In genomic region chr6:5640614-5641013, GRCh38 we compare ENCODE assay signal across 32 cellular contexts.
"Had no signal": no experiment of that assay in that cellular context is flagged by ENCODE, and none has a peak within 500 bp of the region (broad histone marks: within the 10 kb centered on the region; RNA-seq: fewer than 3 reads in every experiment).

No MANE protein-coding gene starts in this region.

- H3K4me1 Mint-ChIP-seq: activated B cell treated with CpG ODN at 0.5 μM for 24 hours; activated CD4-positive, alpha-beta memory T cell treated with anti-CD3 and anti-CD28 coated beads, Interleukin-2, amount 10 ng/mL, durations not matched to agents 7 days and 5 days; activated CD4-positive, alpha-beta T cell treated with anti-CD3 and anti-CD28 coated beads for 36 hours; activated CD4-positive, alpha-beta T cell treated with anti-CD3 and anti-CD28 coated beads, Interleukin-2, amount 10 ng/mL, durations not matched to agents 24 days and 14 days; activated CD4-positive, alpha-beta T cell treated with anti-CD3 and anti-CD28 coated beads, Interleukin-2, amount 10 ng/mL, durations not matched to agents 7 days and 5 days; activated CD8-positive, alpha-beta memory T cell treated with anti-CD3 and anti-CD28 coated beads, Interleukin-2, amount 10 ng/mL, durations not matched to agents 7 days and 5 days; T-cell; T-helper 17 cell had no signal

- H3K27ac Mint-ChIP-seq: activated B cell treated with CpG ODN at 0.5 μM for 24 hours; activated CD4-positive, alpha-beta memory T cell treated with anti-CD3 and anti-CD28 coated beads for 36 hours; activated CD4-positive, alpha-beta memory T cell treated with anti-CD3 and anti-CD28 coated beads, Interleukin-2, amount 10 ng/mL, durations not matched to agents 7 days and 5 days; activated CD4-positive, alpha-beta T cell treated with anti-CD3 and anti-CD28 coated beads for 36 hours; activated CD4-positive, alpha-beta T cell treated with anti-CD3 and anti-CD28 coated beads, Interleukin-2, amount 10 ng/mL, durations not matched to agents 24 days and 14 days; activated CD4-positive, alpha-beta T cell treated with anti-CD3 and anti-CD28 coated beads, Interleukin-2, amount 10 ng/mL, durations not matched to agents 7 days and 5 days; activated CD8-positive, alpha-beta memory T cell treated with anti-CD3 and anti-CD28 coated beads, Interleukin-2, amount 10 ng/mL, durations not matched to agents 7 days and 5 days; activated CD8-positive, alpha-beta T cell treated with anti-CD3 and anti-CD28 coated beads for 36 hours; activated CD8-positive, alpha-beta T cell treated with anti-CD3 and anti-CD28 coated beads, Interleukin-2, amount 10 ng/mL, durations not matched to agents 7 days and 5 days; T-cell; T-helper 1 cell treated with Interleukin-12 subunit alpha and Interleukin-12 subunit beta and Interleukin-4 antibody, amounts not matched to agents 30 μg/mL and 1 μg/mL, for 36 hours; T-helper 17 cell; T-helper 2 cell treated with Interferon-gamma antibody and Interleukin-4, amounts not matched to agents 5 μg/mL and 100 μg/mL, for 36 hours; WTC11 had no signal

- H3K27ac ChIP-seq: VCaP, WERI-Rb-1 had no signal

- H3K27me3 Mint-ChIP-seq: activated B cell treated with CpG ODN at 0.5 μM for 24 hours; activated CD4-positive, alpha-beta memory T cell treated with anti-CD3 and anti-CD28 coated beads for 36 hours; activated CD4-positive, alpha-beta memory T cell treated with anti-CD3 and anti-CD28 coated beads, Interleukin-2, amount 10 ng/mL, durations not matched to agents 7 days and 5 days; activated CD4-positive, alpha-beta T cell treated with anti-CD3 and anti-CD28 coated beads for 36 hours; activated CD4-positive, alpha-beta T cell treated with anti-CD3 and anti-CD28 coated beads, Interleukin-2, amount 10 ng/mL, durations not matched to agents 24 days and 14 days; activated CD4-positive, alpha-beta T cell treated with anti-CD3 and anti-CD28 coated beads, Interleukin-2, amount 10 ng/mL, durations not matched to agents 7 days and 5 days; activated CD8-positive, alpha-beta memory T cell treated with anti-CD3 and anti-CD28 coated beads, Interleukin-2, amount 10 ng/mL, durations not matched to agents 7 days and 5 days; activated CD8-positive, alpha-beta T cell treated with anti-CD3 and anti-CD28 coated beads for 36 hours; T-cell; T-helper 17 cell had no signal

- H3K4me3 Mint-ChIP-seq: activated B cell treated with CpG ODN at 0.5 μM for 24 hours; activated CD4-positive, alpha-beta memory T cell treated with anti-CD3 and anti-CD28 coated beads for 36 hours; activated CD4-positive, alpha-beta memory T cell treated with anti-CD3 and anti-CD28 coated beads, Interleukin-2, amount 10 ng/mL, durations not matched to agents 7 days and 5 days; activated CD4-positive, alpha-beta T cell treated with anti-CD3 and anti-CD28 coated beads for 36 hours; activated CD4-positive, alpha-beta T cell treated with anti-CD3 and anti-CD28 coated beads, Interleukin-2, amount 10 ng/mL, durations not matched to agents 24 days and 14 days; activated CD4-positive, alpha-beta T cell treated with anti-CD3 and anti-CD28 coated beads, Interleukin-2, amount 10 ng/mL, durations not matched to agents 7 days and 5 days; activated CD8-positive, alpha-beta memory T cell treated with anti-CD3 and anti-CD28 coated beads, Interleukin-2, amount 10 ng/mL, durations not matched to agents 7 days and 5 days; activated CD8-positive, alpha-beta T cell treated with anti-CD3 and anti-CD28 coated beads for 36 hours; activated CD8-positive, alpha-beta T cell treated with anti-CD3 and anti-CD28 coated beads, Interleukin-2, amount 10 ng/mL, durations not matched to agents 7 days and 5 days; T-cell; T-helper 1 cell treated with Interleukin-12 subunit alpha and Interleukin-12 subunit beta and Interleukin-4 antibody, amounts not matched to agents 30 μg/mL and 1 μg/mL, for 36 hours; T-helper 17 cell; T-helper 2 cell treated with Interferon-gamma antibody and Interleukin-4, amounts not matched to agents 5 μg/mL and 100 μg/mL, for 36 hours; WTC11 had no signal

- H3K36me3 ChIP-seq: WERI-Rb-1 had no signal

- DNase-seq: activated B cell treated with CpG ODN at 0.5 μM for 24 hours; activated CD4-positive, alpha-beta memory T cell treated with anti-CD3 and anti-CD28 coated beads for 36 hours; activated CD4-positive, alpha-beta memory T cell treated with anti-CD3 and anti-CD28 coated beads, Interleukin-2, amount 10 ng/mL, durations not matched to agents 7 days and 5 days; activated CD4-positive, alpha-beta T cell treated with anti-CD3 and anti-CD28 coated beads for 1 hour; activated CD4-positive, alpha-beta T cell treated with anti-CD3 and anti-CD28 coated beads for 36 hours; activated CD4-positive, alpha-beta T cell treated with anti-CD3 and anti-CD28 coated beads for 4 hours; activated CD4-positive, alpha-beta T cell treated with anti-CD3 and anti-CD28 coated beads for 48 hours; activated CD4-positive, alpha-beta T cell treated with anti-CD3 and anti-CD28 coated beads, Interleukin-2, amount 10 ng/mL, durations not matched to agents 24 days and 14 days; activated CD4-positive, alpha-beta T cell treated with anti-CD3 and anti-CD28 coated beads, Interleukin-2, amount 10 ng/mL, durations not matched to agents 7 days and 5 days; activated CD4-positive, alpha-beta T cell treated with anti-CD3 and anti-CD28 coated beads, Interleukin-2, amount 50 U/mL, for 1 hour; activated CD4-positive, alpha-beta T cell treated with anti-CD3 and anti-CD28 coated beads, Interleukin-2, amount 50 U/mL, for 4 hours; activated CD4-positive, alpha-beta T cell treated with anti-CD3 and anti-CD28 coated beads, Interleukin-2, amount 50 U/mL, for 48 hours; activated CD4-positive, CD25-positive, alpha-beta regulatory T cell treated with anti-CD3 and anti-CD28 coated beads, Interleukin-2, amount 50 U/mL, for 72 hours; activated CD8-positive, alpha-beta memory T cell treated with anti-CD3 and anti-CD28 coated beads, Interleukin-2, amount 10 ng/mL, durations not matched to agents 7 days and 5 days; activated CD8-positive, alpha-beta memory T cell treated with anti-CD3 and anti-CD28 coated beads, Interleukin-2, amount 50 U/mL, for 4 hours; activated CD8-positive, alpha-beta memory T cell treated with anti-CD3 and anti-CD28 coated beads, Interleukin-2, amount 50 U/mL, for 48 hours; activated CD8-positive, alpha-beta T cell treated with anti-CD3 and anti-CD28 coated beads for 36 hours; activated CD8-positive, alpha-beta T cell treated with anti-CD3 and anti-CD28 coated beads, Interleukin-2, amount 10 ng/mL, durations not matched to agents 7 days and 5 days; activated T-cell treated with anti-CD3 and anti-CD28 coated beads for 4 hours; T-cell; T-helper 1 cell; T-helper 17 cell; T-helper 2 cell; T-helper 9 cell; T1000; WERI-Rb-1 had no signal

- ATAC-seq: activated CD4-positive, alpha-beta T cell treated with anti-CD3 and anti-CD28 coated beads for 36 hours; activated CD4-positive, CD25-positive, alpha-beta regulatory T cell treated with anti-CD3 and anti-CD28 coated beads, Interleukin-2, amount 50 U/mL, for 24 hours; activated CD8-positive, alpha-beta memory T cell treated with anti-CD3 and anti-CD28 coated beads, Interleukin-2, amount 10 ng/mL, durations not matched to agents 7 days and 5 days; activated CD8-positive, alpha-beta T cell treated with anti-CD3 and anti-CD28 coated beads for 36 hours; activated CD8-positive, alpha-beta T cell treated with anti-CD3 and anti-CD28 coated beads, Interleukin-2, amount 10 ng/mL, durations not matched to agents 7 days and 5 days; T-cell; T-helper 17 cell; WTC11 had no signal

- FAIRE-seq: TTC549 had no signal
